In genomic region chr9:75087279-75087823, GRCh38 we compare ENCODE assay signal across 8 cellular contexts. TPM values are rescaled to one million over a fixed set of nuclear protein-coding genes. Genes with fewer than 3 reads are reported as not detected.
DNase-seq lines count a peak whose midpoint lies in the region; ATAC-seq and TF ChIP-seq lines count a peak whose summit lies in the region.

No MANE protein-coding gene starts in this region.

- no peak for TF ChIP-seq POLR2A in suprapubic skin (IDR thresholded peaks at IDR 0.05)

- WGBS in suprapubic skin: under 1% methylated on average over 20 of the region's 20 CpGs

- H3K4me2 ChIP-seq in KMS-11: peak overlapping the region; percentile 85

- H3K9ac ChIP-seq in ES-I3 (ENCODE audit: low read depth, low read length) (peak overlapping the region; percentile 80), KMS-11 (peak overlapping the region; percentile 89), duodenal mucosa (ENCODE audit: low read depth in 1 of 2, low read length in 2 of 2) (peak overlapping the region; percentile 95 to 98)

- H3K9me3 Mint-ChIP-seq in mesothelial cell of epicardium: no peaks in the 10 kb centered on the region

- peaks cover 66% of the 10 kb centered on the region for H3K79me2 ChIP-seq in KMS-11 (ENCODE audit: insufficient read depth, low read depth)

- TF ChIP-seq CTCF in KMS-11 (conservative IDR thresholded peaks at IDR 0.05; ENCODE audit: low read depth, low read length) (no peak), VCaP (conservative IDR thresholded peaks at IDR 0.05) (no peak), mesothelial cell of epicardium (IDR thresholded peaks at IDR 0.05; ENCODE audit: unreplicated experiment) (no peak), suprapubic skin (IDR thresholded peaks at IDR 0.05) (no peak)

- H3K27me3 ChIP-seq in KMS-11 (ENCODE audit: insufficient read depth, low read depth) (no peaks in the 10 kb centered on the region), duodenal mucosa (ENCODE audit: control insufficient read depth in 1 of 2, insufficient read depth in 2 of 2, low read length in 2 of 2) (no peaks in the 10 kb centered on the region), suprapubic skin (no peaks in the 10 kb centered on the region)

- DNase-seq in mesothelial cell of epicardium (ENCODE audit: low spot score in 2 of 2, unreplicated experiment in 2 of 2) (no peak), suprapubic skin (ENCODE audit: low spot score in 2 of 2) (no peak), NCI-H146 treated with DMSO at 0.1 percent for 48 hours (lab: John Stamatoyannopoulos, UW; ENCODE audit: unreplicated experiment) (no peak)

- H3K9me3 ChIP-seq in ES-I3 (ENCODE audit: control insufficient read depth, insufficient read depth, low read length) (no peaks in the 10 kb centered on the region), duodenal mucosa (ENCODE audit: control insufficient read depth in 1 of 2, low read length in 2 of 2) (no peaks in the 10 kb centered on the region), suprapubic skin (no peaks in the 10 kb centered on the region)

- H3K4me3 Mint-ChIP-seq in mesothelial cell of epicardium: peak overlapping the region; percentile 90

- peak overlapping the region; percentile 87 for H3K27ac Mint-ChIP-seq in mesothelial cell of epicardium

- peaks cover 54% of the 10 kb centered on the region for H3K4me1 Mint-ChIP-seq in mesothelial cell of epicardium

- H4K20me1 ChIP-seq in KMS-11 (ENCODE audit: insufficient read depth): no peaks in the 10 kb centered on the region

- no peak for TF ChIP-seq EP300 in suprapubic skin (IDR thresholded peaks at IDR 0.05)

- H2AFZ ChIP-seq in KMS-11 (ENCODE audit: low read depth): peak overlapping the region; percentile 20; the same call in 1 of the 2 replicates

- H3K36me3 ChIP-seq in ES-I3 (ENCODE audit: insufficient read depth, low read length) (no peaks in the 10 kb centered on the region), KMS-11 (ENCODE audit: insufficient read depth) (no peaks in the 10 kb centered on the region), duodenal mucosa (ENCODE audit: control insufficient read depth in 1 of 2, insufficient read depth in 2 of 2, low read length in 2 of 2) (peaks cover 0 to 4% of the 10 kb centered on the region in 2 donors), suprapubic skin (no peaks in the 10 kb centered on the region)

- ATAC-seq in GM21515 (IDR thresholded peaks at IDR 0.05; ENCODE audit: unreplicated experiment): peak; percentile 27

- H3K4me1 ChIP-seq in ES-I3 (ENCODE audit: insufficient read depth, low read length): peaks cover 13% of the 10 kb centered on the region
- H3K4me1 ChIP-seq in KMS-11 (ENCODE audit: low read depth, poor library complexity, severe bottlenecking): peaks cover 64% of the 10 kb centered on the region
- H3K4me1 ChIP-seq in duodenal mucosa (ENCODE audit: control insufficient read depth in 1 of 2, insufficient read depth in 2 of 2, low read length in 2 of 2): peaks cover 42 to 53% of the 10 kb centered on the region in 2 donors
- peaks cover 72% of the 10 kb centered on the region for H3K4me1 ChIP-seq in suprapubic skin

- no peaks in the 10 kb centered on the region for H3K27me3 Mint-ChIP-seq in mesothelial cell of epicardium (ENCODE audit: low read depth)

- H3K27ac ChIP-seq in KMS-11 (peak overlapping the region; percentile 93), VCaP (peak overlapping the region; percentile 85), duodenal mucosa (ENCODE audit: low read depth, low read length) (peak overlapping the region; percentile 99), suprapubic skin (peak overlapping the region; percentile 95)

- no peaks in the 10 kb centered on the region for H3K36me3 Mint-ChIP-seq in mesothelial cell of epicardium

- H3K4me3 ChIP-seq in KMS-11 (IDR thresholded peaks at IDR 0.05; ENCODE audit: insufficient read depth, low read depth, low read length): peak overlapping the region; percentile 26
- H3K4me3 ChIP-seq in duodenal mucosa (ENCODE audit: low read depth in 1 of 2, low read length in 2 of 2): peak overlapping the region; percentile 83 to 93
- peak overlapping the region; percentile 68 for H3K4me3 ChIP-seq in suprapubic skin

RNA-seq across cellular contexts. Expression of gene NMRK1, which starts 0.6 kb away (rescaled TPM):
- total RNA-seq in mesothelial cell of epicardium (7.6 to 9.0 TPM (median 7.9 TPM) in 3 replicates), suprapubic skin (10 to 100 TPM; 22.1 to 63.3 (median 33.7) TPM)

RNA-seq across cellular contexts. Expression of gene OSTF1, which starts 1.0 kb away (rescaled TPM):
- 10.5 to 13.3 TPM (median 10.7 TPM) in 3 replicates for total RNA-seq in mesothelial cell of epicardium
- total RNA-seq in suprapubic skin: 10 to 100 TPM; 32.3 to 46.3 (median 44.3) TPM

RNA-seq across cellular contexts. Expression of gene CARNMT1, which starts 59.3 kb away (rescaled TPM):
- total RNA-seq in mesothelial cell of epicardium (22.0 to 27.2 TPM (median 24.2 TPM) in 3 replicates), suprapubic skin (10 to 100 TPM; 16.4 to 24.8 (median 22.0) TPM)

Comparison
In these comparisons a context has a peak if more than half of its experiments do, and no peak if none do; other contexts are left out.
1. H3K4me3 ChIP-seq: peak in every context shown above with its lines; median percentile 88 in duodenal mucosa; 68 in suprapubic skin; 26 in KMS-11.